Comparison of ENCODE assay signal across 22 cellular contexts in the genomic region with DNA sequence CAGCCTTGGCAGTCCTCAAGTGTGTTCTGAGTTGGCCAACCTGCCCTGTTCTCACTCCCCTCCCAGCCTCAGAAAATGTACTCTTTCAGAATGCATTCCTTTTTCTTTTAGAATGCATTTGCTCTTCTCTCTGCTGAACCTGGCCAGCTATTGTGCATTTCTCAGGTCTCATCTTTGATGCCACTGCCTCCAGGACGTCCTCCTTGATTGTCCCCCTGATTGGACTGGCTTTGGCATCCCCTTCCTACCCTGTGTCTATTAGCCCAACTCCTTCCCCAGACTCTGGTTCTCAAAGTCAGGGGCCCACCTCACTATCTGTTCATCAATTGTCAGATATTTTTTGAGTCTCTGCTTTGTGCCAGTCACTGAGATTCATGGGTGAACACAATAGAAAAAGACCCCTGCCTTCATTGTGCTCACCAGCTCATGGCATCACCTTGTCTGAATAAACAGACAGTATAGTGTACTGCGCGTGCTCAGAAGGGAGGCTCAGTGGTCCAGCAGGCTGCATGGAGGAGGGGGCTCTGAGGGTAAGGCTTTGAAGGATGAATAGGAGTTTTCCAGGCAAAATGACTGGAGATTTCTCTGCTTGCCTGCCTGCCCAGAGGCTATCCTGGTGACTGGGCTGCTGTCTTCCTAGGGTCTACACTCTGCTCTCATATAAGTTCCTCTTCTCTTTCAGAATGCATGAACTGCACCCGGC.
DNase-seq lines count a peak whose midpoint lies in the region; ATAC-seq, FAIRE-seq and TF ChIP-seq lines count a peak whose summit lies in the region.
"Had no signal": no experiment of that assay in that cellular context is flagged by ENCODE, and none has a peak within 500 bp of the region (broad histone marks: within the 10 kb centered on the region; RNA-seq: fewer than 3 reads in every experiment).

No MANE protein-coding gene starts in this region.

- TF ChIP-seq CTCF in A549 (IDR thresholded peaks at IDR 0.05) (no peak), HEK293 (tag by site-specific recombination; IDR thresholded peaks at IDR 0.05) (no peak), K562 (IDR thresholded peaks at IDR 0.05 in 2 of 3, conservative IDR thresholded peaks at IDR 0.05 in 1 of 3; ENCODE audit: insufficient read depth in 2 of 3, low read depth in 1 of 3, low read length in 3 of 3) (no peak), neural progenitor cell (IDR thresholded peaks at IDR 0.05) (no peak), body of pancreas (IDR thresholded peaks at IDR 0.05) (no peak)

- H3K79me2 ChIP-seq in K562 (ENCODE audit: control insufficient read depth, insufficient read depth, low read length) (no peaks in the 10 kb centered on the region), neural progenitor cell (ENCODE audit: low read depth) (no peaks in the 10 kb centered on the region)

- no peaks in the 10 kb centered on the region for H3F3A ChIP-seq in neural progenitor cell (ENCODE audit: low read depth)

- H3K9me1 ChIP-seq in K562 (ENCODE audit: control insufficient read depth, insufficient read depth, low read length): no peaks in the 10 kb centered on the region

- no peak overlapping the region for H3K9ac ChIP-seq in K562 (ENCODE audit: insufficient read depth in 1 of 2, low read depth in 2 of 2, low read length in 2 of 2)
- no peak overlapping the region for H3K9ac ChIP-seq in neural progenitor cell

- WGBS in A549 (ENCODE audit: missing lambda C conversion rate): 73% methylated on average over 4 of the region's 4 CpGs
- 6% methylated on average over 4 of the region's 4 CpGs for WGBS in K562 (ENCODE audit: insufficient coverage, low coverage, missing lambda C conversion rate)
- 84 to 93% methylated on average over 4 of the region's 4 CpGs for WGBS in body of pancreas, 2 donors

- intact Hi-C loops in K562 (cut with micrococcal nuclease) (no loop called here), body of pancreas (cut with DNase I) (no loop called here)

- CTCF ChIA-PET in A549 (lab: Yijun Ruan, JAX) (interaction anchor here (0.6 to 2.0 kb wide), 8 partner anchors 8 to 328 kb away, joined by 3 to 7 read pairs (median 4); no protein-coding TSS in a partner anchor), HEK293 (lab: Yijun Ruan, JAX) (interaction anchor here (0.5 to 1.4 kb wide), 5 partner anchors 10 to 634 kb away, joined by 3 to 5 read pairs (median 4); no protein-coding TSS in a partner anchor), K562 (lab: Yijun Ruan, JAX; ENCODE audit: low intra/inter-chr PET ratio) (no interaction called here)

- DNase-seq in A549 (ENCODE audit: low read depth in 1 of 2, low spot score in 1 of 2) (no peak), K562 (ENCODE audit: extremely low read depth in 1 of 4, low spot score in 3 of 4) (no peak), neural progenitor cell (ENCODE audit: low spot score) (no peak), body of pancreas (no peak), dedifferentiated amniotic fluid mesenchymal stem cell (ENCODE audit: extremely low spot score) (no peak)
- DNase-seq: AML-193; Caco-2; CD4-positive, alpha-beta T cell; HCEC 1CT; HFFc6; IMR-90 had no signal

- BruUV-seq in K562 (replicated peaks; lab: Mats Ljungman, UMichigan): no TSS peak

- TF ChIP-seq POLR2A in A549 (IDR thresholded peaks at IDR 0.05; ENCODE audit: low read length) (no peak), K562 (conservative IDR thresholded peaks at IDR 0.05) (no peak), body of pancreas (IDR thresholded peaks at IDR 0.05) (no peak), GM18505 (IDR thresholded peaks at IDR 0.05; ENCODE audit: borderline replicate concordance, extremely low read depth, insufficient read depth, insufficient read length) (no peak)

- H3K4me1 Mint-ChIP-seq in neural progenitor cell: peaks cover 8% of the 10 kb centered on the region
- H3K4me1 Mint-ChIP-seq: GM23338 had no signal

- H2AFZ ChIP-seq in K562 (ENCODE audit: low read depth, low read length): no peak overlapping the region
- H2AFZ ChIP-seq in neural progenitor cell (replicated peaks): no peak overlapping the region
- H2AFZ ChIP-seq: GM23338 had no signal

- H4K20me1 ChIP-seq in K562 (replicated peaks; ENCODE audit: control insufficient read depth, insufficient read depth, low read length) (peaks cover 7% of the 10 kb centered on the region; the same call in 1 of the 2 replicates), neural progenitor cell (ENCODE audit: low read depth) (no peaks in the 10 kb centered on the region)

- H3K4me3 Mint-ChIP-seq in neural progenitor cell: peak overlapping the region; percentile 55
- H3K4me3 Mint-ChIP-seq: CD4-positive, alpha-beta T cell; GM23338; HFFc6 had no signal

- no peaks in the 10 kb centered on the region for H3K36me3 ChIP-seq in HEK293 (ENCODE audit: control insufficient read depth in 2 of 2, insufficient read depth in 1 of 2, low read length in 2 of 2)
- H3K36me3 ChIP-seq in K562 (ENCODE audit: control insufficient read depth, insufficient read depth, low read length): no peaks in the 10 kb centered on the region
- H3K36me3 ChIP-seq in neural progenitor cell: no peaks in the 10 kb centered on the region
- no peaks in the 10 kb centered on the region for H3K36me3 ChIP-seq in body of pancreas (replicated peaks in 1 of 2; ENCODE audit: insufficient read depth in 1 of 2, low read depth in 2 of 2)

- H3K4me3 ChIP-seq in A549 (no peak overlapping the region), HEK293 (ENCODE audit: low read depth, low read length) (no peak overlapping the region), K562 (no peak overlapping the region), neural progenitor cell (no peak overlapping the region), body of pancreas (no peak overlapping the region)
- H3K4me3 ChIP-seq: GM23338 had no signal

- no peaks in the 10 kb centered on the region for H3K9me3 Mint-ChIP-seq in neural progenitor cell
- H3K9me3 Mint-ChIP-seq: CD4-positive, alpha-beta T cell; GM23338; HFFc6 had no signal

- TF ChIP-seq RAD21 in A549 (conservative IDR thresholded peaks at IDR 0.05 in 1 of 2, IDR thresholded peaks at IDR 0.05 in 1 of 2): no peak
- no peak for TF ChIP-seq RAD21 in K562 (CRISPR knock-in tag; conservative IDR thresholded peaks at IDR 0.05 in 1 of 2, IDR thresholded peaks at IDR 0.05 in 1 of 2)

- peaks cover 9% of the 10 kb centered on the region for H3K27me3 Mint-ChIP-seq in neural progenitor cell (ENCODE audit: insufficient read depth, low read depth)
- H3K27me3 Mint-ChIP-seq: CD4-positive, alpha-beta T cell had no signal

- H3K27ac ChIP-seq in A549 (no peak overlapping the region), HEK293 (ENCODE audit: extremely low read depth, low read depth, low read length) (no peak overlapping the region), K562 (ENCODE audit: extremely low read depth, low read depth, low read length) (no peak overlapping the region), neural progenitor cell (no peak overlapping the region), body of pancreas (no peak overlapping the region)
- H3K27ac ChIP-seq: C4-2B, HL-60 had no signal

- H3K4me1 ChIP-seq in A549: no peaks in the 10 kb centered on the region
- no peaks in the 10 kb centered on the region; the same call in 1 of the 2 replicates for H3K4me1 ChIP-seq in HEK293 (ENCODE audit: control insufficient read depth, insufficient read depth, low read length)
- peaks cover 0 to 14% of the 10 kb centered on the region in 2 experiments; a peak in 2 of 5 replicates for H3K4me1 ChIP-seq in K562 (replicated peaks in 1 of 2; ENCODE audit: control insufficient read depth in 2 of 2, insufficient read depth in 2 of 2, low read length in 2 of 2)
- no peaks in the 10 kb centered on the region for H3K4me1 ChIP-seq in neural progenitor cell
- H3K4me1 ChIP-seq in body of pancreas: no peaks in the 10 kb centered on the region
- H3K4me1 ChIP-seq: Caco-2 had no signal

- no peaks in the 10 kb centered on the region for H3K36me3 Mint-ChIP-seq in neural progenitor cell

- POLR2A ChIA-PET in A549 (lab: Yijun Ruan, JAX) (no interaction called here), HEK293 (lab: Yijun Ruan, JAX) (interaction anchor here (0.5 kb wide), 1 partner anchor 167 kb away, joined by 7 read pairs; no protein-coding TSS in a partner anchor), K562 (lab: Yijun Ruan, JAX) (interaction anchor here (0.6 kb wide), 1 partner anchor 721 kb away, joined by 3 read pairs; no protein-coding TSS in a partner anchor)

- no peak for ATAC-seq in A549
- ATAC-seq in K562: no peak
- no peak for ATAC-seq in body of pancreas
- no peak for ATAC-seq in GM18505 (IDR thresholded peaks at IDR 0.05; ENCODE audit: unreplicated experiment)

- no peak for FAIRE-seq in A549 (lab: Jason Lieb, UNC)
- no peak for FAIRE-seq in K562 (lab: Jason Lieb, UNC)
- FAIRE-seq: A204.1, D721Med, G401.6, GM12891, GM18507, H54 had no signal

- in situ Hi-C loops in K562 (cut with MboI): no loop called here

- H3K27me3 ChIP-seq in K562 (ENCODE audit: control insufficient read depth in 2 of 2, insufficient read depth in 2 of 2, low read length in 2 of 2): peaks cover 10 to 78% of the 10 kb centered on the region in 2 experiments; a peak in 4 of 5 replicates
- H3K27me3 ChIP-seq in neural progenitor cell: no peaks in the 10 kb centered on the region
- no peaks in the 10 kb centered on the region for H3K27me3 ChIP-seq in body of pancreas

- no peak overlapping the region for H3K27ac Mint-ChIP-seq in neural progenitor cell
- H3K27ac Mint-ChIP-seq: CD4-positive, alpha-beta T cell; GM23338; HFFc6 had no signal

- H3K4me2 ChIP-seq in A549 (no peak overlapping the region), K562 (ENCODE audit: insufficient read depth, low read length) (no peak overlapping the region), neural progenitor cell (no peak overlapping the region)
- H3K4me2 ChIP-seq: GM23338 had no signal

- TF ChIP-seq EP300 in A549 (IDR thresholded peaks at IDR 0.05): no peak
- no peak for TF ChIP-seq EP300 in K562 (IDR thresholded peaks at IDR 0.05; ENCODE audit: low read length)

- no peaks in the 10 kb centered on the region for H3K9me3 ChIP-seq in A549
- H3K9me3 ChIP-seq in HEK293 (ENCODE audit: control insufficient read depth, insufficient read depth, low read depth, low read length): no peaks in the 10 kb centered on the region
- no peaks in the 10 kb centered on the region for H3K9me3 ChIP-seq in K562 (replicated peaks; ENCODE audit: control insufficient read depth, insufficient read depth, low read depth, low read length)
- no peaks in the 10 kb centered on the region for H3K9me3 ChIP-seq in neural progenitor cell (ENCODE audit: low read depth)
- H3K9me3 ChIP-seq in body of pancreas: no peaks in the 10 kb centered on the region
- H3K9me3 ChIP-seq: Caco-2 had no signal

TF ChIP-seq in A549, 52 proteins besides CTCF, POLR2A, EP300 and RAD21 (continues in another document):
- TF ChIP-seq PHF8 (IDR thresholded peaks at IDR 0.05; ENCODE audit: borderline replicate concordance, low read depth): no peak
- peak; percentile 56 for TF ChIP-seq ZFP36 (IDR thresholded peaks at IDR 0.05; ENCODE audit: borderline replicate concordance, partially characterized antibody)

TF ChIP-seq in HEK293, 187 proteins besides CTCF, POLR2A, EP300 and RAD21 (continues in another document):
- TF ChIP-seq ZFP3 (tag by site-specific recombination; IDR thresholded peaks at IDR 0.05; ENCODE audit: low read depth) (peak; percentile 92), ZNF266 (tag by site-specific recombination; IDR thresholded peaks at IDR 0.05; ENCODE audit: low read depth) (no peak)

TF ChIP-seq in K562, 482 proteins besides CTCF, POLR2A, EP300 and RAD21 (continues in another document):
- peak; percentile 91 for TF ChIP-seq ZFP36 (IDR thresholded peaks at IDR 0.05; ENCODE audit: low read depth, low read length, partially characterized antibody)
